In the genomic region with DNA sequence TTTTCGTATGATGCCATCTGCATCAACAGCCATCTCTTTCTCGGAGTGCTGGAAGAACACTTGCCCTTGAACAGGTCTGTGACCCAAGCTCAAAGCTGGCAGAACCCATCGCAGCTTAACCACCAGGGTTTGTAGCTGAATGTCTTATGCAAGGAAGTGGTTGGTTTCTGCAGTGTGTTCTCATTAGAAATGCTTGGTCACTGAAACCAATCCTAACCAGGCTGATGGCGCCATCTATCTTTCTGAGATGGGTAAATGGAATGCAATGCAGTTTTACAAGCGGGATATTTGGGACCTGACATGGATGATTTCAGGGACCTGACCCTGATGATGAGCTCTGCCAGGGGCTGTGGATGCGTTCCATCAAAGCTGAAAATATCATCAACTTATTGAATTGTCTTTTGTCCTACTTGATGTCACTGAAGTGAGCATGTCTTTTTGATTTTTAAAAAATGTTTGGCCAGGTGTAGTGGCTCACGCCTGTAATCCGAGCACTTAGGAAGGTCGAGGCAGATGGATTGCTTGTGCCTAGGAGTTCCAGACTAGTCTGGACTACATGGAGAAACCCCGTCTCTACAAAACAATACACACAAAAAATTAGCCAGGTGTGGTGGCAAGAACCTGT, we compare ENCODE assay signal across 10 cellular contexts. TPM values are rescaled to one million over a fixed set of nuclear protein-coding genes. Genes with fewer than 3 reads are reported as not detected.
A peak's percentile ranks its signal among the peaks of the same experiment; 100 is the strongest.
DNase-seq lines count a peak whose midpoint lies in the region; ATAC-seq, FAIRE-seq and TF ChIP-seq lines count a peak whose summit lies in the region.
"Had no signal": no experiment of that assay in that cellular context is flagged by ENCODE, and none has a peak within 500 bp of the region (broad histone marks: within the 10 kb centered on the region; RNA-seq: fewer than 3 reads in every experiment).

No MANE protein-coding gene starts in this region.

- peak; percentile 46 for DNase-seq in ACHN
- DNase-seq in GM06990 (ENCODE audit: extremely low read depth, insufficient read length) = peak; percentile 34
- DNase-seq in NCI-H774 (lab: John Stamatoyannopoulos, UW) = peak; percentile 54
- peak; percentile 54 to 62 for DNase-seq in cardiac fibroblast (ENCODE audit: low read depth in 2 of 2)
- DNase-seq in HepG2 (ENCODE audit: low spot score) = peak; percentile 47
- DNase-seq in NCI-H128 (lab: John Stamatoyannopoulos, UW; ENCODE audit: unreplicated experiment) = no peak
- DNase-seq in NCI-H1048 (lab: John Stamatoyannopoulos, UW) = no peak

- no peaks in the 10 kb centered on the region for H3K79me2 ChIP-seq in HepG2 (ENCODE audit: insufficient read depth, low read length)

- CTCF ChIA-PET in HepG2 (lab: Yijun Ruan, JAX; ENCODE audit: low intra/inter-chr PET ratio, low total read pairs) = interaction anchor here (1.9 kb wide), 1 partner anchor 111 kb away, joined by 10 read pairs; no protein-coding TSS in a partner anchor

- peak; percentile 78 for TF ChIP-seq CTCF in GM06990 (IDR thresholded peaks at IDR 0.05; ENCODE audit: insufficient read depth, low read length, poor library complexity, severe bottlenecking)
- TF ChIP-seq CTCF in cardiac fibroblast (IDR thresholded peaks at IDR 0.05; ENCODE audit: low read depth, low read length) = peak; percentile 49
- TF ChIP-seq CTCF in HepG2 (CRISPR knock-in tag; IDR thresholded peaks at IDR 0.05) = peak; percentile 65

- H3K36me3 ChIP-seq in GM06990 (ENCODE audit: control insufficient read depth, insufficient read depth, low read length) = no peaks in the 10 kb centered on the region
- no peaks in the 10 kb centered on the region for H3K36me3 ChIP-seq in HepG2 (replicated peaks in 1 of 2; ENCODE audit: control insufficient read depth in 1 of 2, insufficient read depth in 2 of 2, low read length in 2 of 2)
- H3K36me3 ChIP-seq: thoracic aorta had no signal

- H3K4me2 ChIP-seq in HepG2 (ENCODE audit: low read depth, low read length) = no peak overlapping the region

- H3K4me3 ChIP-seq in GM06990 (replicated peaks; ENCODE audit: low read depth, low read length) (no peak overlapping the region), cardiac fibroblast (replicated peaks in 1 of 2; ENCODE audit: low read depth in 2 of 2, low read length in 2 of 2) (no peak overlapping the region), HepG2 (replicated peaks in 1 of 3; ENCODE audit: insufficient read depth in 1 of 3, low read depth in 2 of 3, low read length in 3 of 3) (no peak overlapping the region)
- H3K4me3 ChIP-seq: thoracic aorta had no signal

- WGBS in HepG2 (ENCODE audit: low lambda C conversion rate) = 20% methylated on average over 9 of the region's 10 CpGs

- no peaks in the 10 kb centered on the region for H4K20me1 ChIP-seq in HepG2 (ENCODE audit: insufficient read depth, low read length)

- POLR2A ChIA-PET in HepG2 (lab: Yijun Ruan, JAX) = no interaction called here

- H3K27ac ChIP-seq in HepG2 (ENCODE audit: extremely low read length, insufficient read depth, low read length) = no peak overlapping the region
- H3K27ac ChIP-seq: thoracic aorta had no signal

- H3K27me3 ChIP-seq in GM06990 (replicated peaks; ENCODE audit: control insufficient read depth, insufficient read depth, low read length) (no peaks in the 10 kb centered on the region; the same call in 1 of the 2 replicates), HepG2 (ENCODE audit: control insufficient read depth in 1 of 2, insufficient read depth in 2 of 2, low read length in 2 of 2) (0 out of 5 replicates have a peak, but pooled peaks cover 0 to 8% of the 10 kb centered on the region in 2 experiments)

- no peak overlapping the region for H3K9ac ChIP-seq in HepG2 (ENCODE audit: insufficient read depth, low read depth, low read length)

- BruUV-seq in HepG2 (replicated peaks; lab: Mats Ljungman, UMichigan) = no TSS peak

- TF ChIP-seq POLR2A in HepG2 (IDR thresholded peaks at IDR 0.05; ENCODE audit: insufficient read depth in 1 of 2, low read depth in 2 of 2, low read length in 2 of 2) = no peak

- in situ Hi-C loops in ACHN (cut with HindIII; ENCODE audit: low pct_ligation_motif_present, low pct_unique_long_range_greater_than_20kb, low sequenced_read_pairs) (no loop called here), HepG2 (cut with HindIII; ENCODE audit: extremely low pct_ligation_motif_present, low pct_unique_long_range_greater_than_20kb) (no loop called here)

- intact Hi-C loops in HepG2 (cut with micrococcal nuclease; ENCODE audit: unreplicated experiment) = loop anchor here (1.0 to 10.0 kb wide), 4 partner anchors 112 to 658 kb away; no protein-coding TSS in a partner anchor

- FAIRE-seq in HepG2 (lab: Jason Lieb, UNC) = peak; percentile 61

- no peak overlapping the region for H2AFZ ChIP-seq in HepG2 (ENCODE audit: low read length)

- ATAC-seq in HG02884 (IDR thresholded peaks at IDR 0.05; ENCODE audit: unreplicated experiment) = peak; percentile 61
- peak; percentile 73 for ATAC-seq in HepG2

- H3K4me1 ChIP-seq in HepG2 (ENCODE audit: insufficient read depth, low read length) = no peaks in the 10 kb centered on the region

- no peak for TF ChIP-seq EP300 in HepG2 (IDR thresholded peaks at IDR 0.05; ENCODE audit: low read depth in 2 of 2, low read length in 2 of 2)
- TF ChIP-seq EP300 in HepG2 (CRISPR knock-in tag; IDR thresholded peaks at IDR 0.05; ENCODE audit: borderline replicate concordance) = no peak

- H3K9me3 ChIP-seq in HepG2 (ENCODE audit: low read length) = no peaks in the 10 kb centered on the region
- H3K9me3 ChIP-seq: thoracic aorta had no signal

- no peak for TF ChIP-seq RAD21 in HepG2 (CRISPR knock-in tag; IDR thresholded peaks at IDR 0.05)

TF ChIP-seq in HepG2, 621 proteins besides CTCF, POLR2A, EP300 and RAD21 (continues in another document):
- TF ChIP-seq CBX2 (IDR thresholded peaks at IDR 0.05; ENCODE audit: low read depth, low read length) (no peak), CBX2 (CRISPR knock-in tag; IDR thresholded peaks at IDR 0.05; ENCODE audit: low read depth) (no peak), ZMYM4 (CRISPR knock-in tag; IDR thresholded peaks at IDR 0.05) (no peak), ZNF430 (CRISPR knock-in tag; IDR thresholded peaks at IDR 0.05) (no peak), ZSCAN12 (CRISPR knock-in tag; IDR thresholded peaks at IDR 0.05) (no peak), ZNF441 (CRISPR knock-in tag; IDR thresholded peaks at IDR 0.05; ENCODE audit: borderline replicate concordance) (no peak), ELF4 (CRISPR knock-in tag; IDR thresholded peaks at IDR 0.05; ENCODE audit: borderline replicate concordance) (no peak)

RNA-seq across cellular contexts. Expression of a gene that starts 28.7 kb away (rescaled TPM):
- not detected in 2 replicates for total RNA-seq in HepG2 (2016; rRNA removed; fragmentation: Illumina TruSeq; extraction: Trizol)
- not detected in 2 replicates for total RNA-seq in HepG2 (2016; cell fraction: cytosol; rRNA removed; fragmentation: Illumina TruSeq; extraction: Trizol; ENCODE audit: low read depth)
- not detected in 2 replicates for total RNA-seq in HepG2 (2016; cell fraction: insoluble cytoplasmic fraction; rRNA removed; fragmentation: Illumina TruSeq; extraction: Trizol)
- not detected in 2 replicates for total RNA-seq in HepG2 (2016; cell fraction: membrane; rRNA removed; fragmentation: Illumina TruSeq; extraction: Trizol)
- not detected in 2 replicates for total RNA-seq in HepG2 (2016; cell fraction: nucleus; rRNA removed; fragmentation: Illumina TruSeq; extraction: Trizol)
- not detected in 2 replicates for polyA plus RNA-seq in HepG2 (2011; rRNA removed)
- not detected in 2 replicates for polyA plus RNA-seq in HepG2 (2011; cell fraction: cytosol; rRNA removed)
- polyA plus RNA-seq in HepG2 (2011; cell fraction: nucleus; rRNA removed) = not detected in 2 replicates
- not detected in 2 replicates for polyA plus RNA-seq in HepG2 (2012)
- not detected in 2 replicates for polyA plus RNA-seq in HepG2 (2016; cell fraction: cytosol; fragmentation: Illumina TruSeq; extraction: Trizol; ENCODE audit: low read depth)
- polyA plus RNA-seq in HepG2 (2016; cell fraction: insoluble cytoplasmic fraction; fragmentation: Illumina TruSeq; extraction: Trizol; ENCODE audit: low read depth) = not detected in 2 replicates
- not detected in 2 replicates for polyA plus RNA-seq in HepG2 (2016; cell fraction: membrane; fragmentation: Illumina TruSeq; extraction: Trizol; ENCODE audit: low read depth)
- polyA plus RNA-seq in HepG2 (2016; cell fraction: nucleus; fragmentation: Illumina TruSeq; extraction: Trizol; ENCODE audit: insufficient read depth, low read depth) = not detected in 2 replicates
- not detected in 2 replicates for polyA minus RNA-seq in HepG2 (2011; rRNA and poly(A)+ RNA removed; ENCODE audit: low replicate concordance)
- polyA minus RNA-seq in HepG2 (2011; cell fraction: cytosol; rRNA and poly(A)+ RNA removed) = not detected in 2 replicates
- not detected in 2 replicates for polyA minus RNA-seq in HepG2 (2011; cell fraction: nucleus; rRNA and poly(A)+ RNA removed)
- total RNA-seq: frontal cortex had no signal

RNA-seq across cellular contexts. Expression of a gene that starts 45.0 kb away (rescaled TPM):
- not detected in 2 replicates for total RNA-seq in HepG2 (2016; rRNA removed; fragmentation: Illumina TruSeq; extraction: Trizol)
- not detected in 2 replicates for total RNA-seq in HepG2 (2016; cell fraction: cytosol; rRNA removed; fragmentation: Illumina TruSeq; extraction: Trizol; ENCODE audit: low read depth)
- not detected in 2 replicates for total RNA-seq in HepG2 (2016; cell fraction: insoluble cytoplasmic fraction; rRNA removed; fragmentation: Illumina TruSeq; extraction: Trizol)
- not detected in 2 replicates for total RNA-seq in HepG2 (2016; cell fraction: membrane; rRNA removed; fragmentation: Illumina TruSeq; extraction: Trizol)
- not detected in 2 replicates for total RNA-seq in HepG2 (2016; cell fraction: nucleus; rRNA removed; fragmentation: Illumina TruSeq; extraction: Trizol)
- not detected in 2 replicates for polyA plus RNA-seq in HepG2 (2011; rRNA removed)
- not detected in 2 replicates for polyA plus RNA-seq in HepG2 (2011; cell fraction: cytosol; rRNA removed)
- not detected in 2 replicates for polyA plus RNA-seq in HepG2 (2011; cell fraction: nucleus; rRNA removed)
- not detected in 2 replicates for polyA plus RNA-seq in HepG2 (2012)
- polyA plus RNA-seq in HepG2 (2016; cell fraction: cytosol; fragmentation: Illumina TruSeq; extraction: Trizol; ENCODE audit: low read depth) = not detected in 2 replicates
- not detected in 2 replicates for polyA plus RNA-seq in HepG2 (2016; cell fraction: insoluble cytoplasmic fraction; fragmentation: Illumina TruSeq; extraction: Trizol; ENCODE audit: low read depth)
- not detected in 2 replicates for polyA plus RNA-seq in HepG2 (2016; cell fraction: membrane; fragmentation: Illumina TruSeq; extraction: Trizol; ENCODE audit: low read depth)
- not detected in 2 replicates for polyA plus RNA-seq in HepG2 (2016; cell fraction: nucleus; fragmentation: Illumina TruSeq; extraction: Trizol; ENCODE audit: insufficient read depth, low read depth)
- not detected in 2 replicates for polyA minus RNA-seq in HepG2 (2011; rRNA and poly(A)+ RNA removed; ENCODE audit: low replicate concordance)
- polyA minus RNA-seq in HepG2 (2011; cell fraction: cytosol; rRNA and poly(A)+ RNA removed) = not detected in 2 replicates
- polyA minus RNA-seq in HepG2 (2011; cell fraction: nucleus; rRNA and poly(A)+ RNA removed) = not detected in 2 replicates
- total RNA-seq: frontal cortex, thoracic aorta had no signal

Comparison
In these comparisons a context has a peak if more than half of its experiments do, and no peak if none do; other contexts are left out.
1. DNase-seq: peak in ACHN (single experiment), GM06990 (single experiment), NCI-H774 (single experiment), cardiac fibroblast (2 of 2) and HepG2 (single experiment); none in NCI-H128 (single experiment) and NCI-H1048 (single experiment).
2. Peak in every context shown above with its lines, with median percentiles within 50 percentile points of each other: CTCF ChIP-seq.